ENCODE assay signal across 13 cellular contexts in genomic region chr1:31625561-31626272, GRCh38. TPM values are rescaled to one million over a fixed set of nuclear protein-coding genes. Genes with fewer than 3 reads are reported as not detected.
DNase-seq lines count a peak whose midpoint lies in the region; ATAC-seq, FAIRE-seq and TF ChIP-seq lines count a peak whose summit lies in the region.
"Had no signal": no experiment of that assay in that cellular context is flagged by ENCODE, and none has a peak within 500 bp of the region (broad histone marks: within the 10 kb centered on the region; RNA-seq: fewer than 3 reads in every experiment).

No MANE protein-coding gene starts in this region.

- 71% methylated on average over 4 of the region's 4 CpGs for WGBS in K562 (ENCODE audit: insufficient coverage, low coverage, missing lambda C conversion rate)
- 92% methylated on average over 4 of the region's 4 CpGs for WGBS in mesenchymal stem cell
- WGBS in tibial nerve, 2 donors, result 67 to 83% methylated on average over 4 of the region's 4 CpGs

- peaks cover 0 to 17% of the 10 kb centered on the region in 2 experiments; a peak in 3 of 5 replicates for H3K4me1 ChIP-seq in K562 (replicated peaks in 1 of 2; ENCODE audit: control insufficient read depth in 2 of 2, insufficient read depth in 2 of 2, low read length in 2 of 2)
- H3K4me1 ChIP-seq in mesenchymal stem cell (ENCODE audit: control insufficient read depth, insufficient read depth, low read depth, low read length), result peaks cover 17% of the 10 kb centered on the region
- peaks cover 0 to 25% (median 15%) of the 10 kb centered on the region in 4 donors for H3K4me1 ChIP-seq in tibial nerve

- H3K9me3 ChIP-seq in K562 (replicated peaks; ENCODE audit: control insufficient read depth, insufficient read depth, low read depth, low read length) (no peaks in the 10 kb centered on the region), mesenchymal stem cell (ENCODE audit: control insufficient read depth, low read length) (no peaks in the 10 kb centered on the region), tibial nerve (no peaks in the 10 kb centered on the region)

- H2AFZ ChIP-seq in K562 (ENCODE audit: low read depth, low read length), result no peak overlapping the region
- H2AFZ ChIP-seq in mesenchymal stem cell (ENCODE audit: low read depth, low read length), result no peak overlapping the region

- H3K4me3 ChIP-seq in K562 (no peak overlapping the region), mesenchymal stem cell (ENCODE audit: insufficient read depth in 1 of 2, low read depth in 1 of 2, low read length in 2 of 2) (no peak overlapping the region), tibial nerve (no peak overlapping the region)

- H2BK15ac ChIP-seq in mesenchymal stem cell (ENCODE audit: low read depth, poor library complexity, severe bottlenecking), result no peak overlapping the region

- no peak overlapping the region for H3K4ac ChIP-seq in mesenchymal stem cell (ENCODE audit: low read depth in 1 of 2, low read length in 2 of 2)

- H4K20me1 ChIP-seq in K562 (replicated peaks; ENCODE audit: control insufficient read depth, insufficient read depth, low read length), result peaks cover 6% of the 10 kb centered on the region; the same call in 1 of the 2 replicates

- H3K27ac ChIP-seq in K562 (ENCODE audit: extremely low read depth, low read depth, low read length) (no peak overlapping the region), mesenchymal stem cell (ENCODE audit: low read length, poor library complexity, severe bottlenecking) (no peak overlapping the region), tibial nerve (no peak overlapping the region)

- no peak overlapping the region for H3K18ac ChIP-seq in mesenchymal stem cell (ENCODE audit: low read depth in 1 of 2, low read length in 2 of 2)

- no peak overlapping the region for H2BK120ac ChIP-seq in mesenchymal stem cell (ENCODE audit: low read depth, low read length)

- H3K4me2 ChIP-seq in K562 (ENCODE audit: insufficient read depth, low read length) (no peak overlapping the region), mesenchymal stem cell (ENCODE audit: low read length, poor library complexity, severe bottlenecking) (no peak overlapping the region)

- H3K36me3 ChIP-seq in K562 (ENCODE audit: control insufficient read depth, insufficient read depth, low read length), result peaks cover 28% of the 10 kb centered on the region; the same call in 2 of the 3 replicates
- H3K36me3 ChIP-seq in mesenchymal stem cell (ENCODE audit: control insufficient read depth in 1 of 2, insufficient read depth in 2 of 2, low read depth in 1 of 2, low read length in 2 of 2), result peaks cover 29 to 56% of the 10 kb centered on the region in 2 experiments
- peaks cover 0 to 47% (median 7%) of the 10 kb centered on the region in 3 donors for H3K36me3 ChIP-seq in tibial nerve

- no peak overlapping the region for H3K14ac ChIP-seq in mesenchymal stem cell (ENCODE audit: low read length in 2 of 2)

- no peaks in the 10 kb centered on the region for H3K79me2 ChIP-seq in K562 (ENCODE audit: control insufficient read depth, insufficient read depth, low read length)

- no peak overlapping the region for H2AK5ac ChIP-seq in mesenchymal stem cell (ENCODE audit: low read length, severe bottlenecking)

- TF ChIP-seq EP300 in K562 (IDR thresholded peaks at IDR 0.05; ENCODE audit: low read length) (no peak), tibial nerve (IDR thresholded peaks at IDR 0.05) (no peak)

- peaks cover 9% of the 10 kb centered on the region for H3K79me1 ChIP-seq in mesenchymal stem cell (replicated peaks; ENCODE audit: low read length, poor library complexity, severe bottlenecking)

- H4K8ac ChIP-seq in mesenchymal stem cell (ENCODE audit: low read length), result no peak overlapping the region

- no peak for FAIRE-seq in K562 (lab: Jason Lieb, UNC)

- peak; percentile 19 for DNase-seq in ACHN
- DNase-seq in HT1080 (ENCODE audit: low read depth), result peak; percentile 59
- DNase-seq in K562 (ENCODE audit: extremely low read depth in 1 of 4, low spot score in 3 of 4), result no peak
- peak; percentile 51 for DNase-seq in mesenchymal stem cell
- no peak for DNase-seq in iPS-NIHi11 (ENCODE audit: low spot score)
- DNase-seq in tibial nerve (ENCODE audit: low spot score in 2 of 2), result no peak
- DNase-seq: activated CD8-positive, alpha-beta T cell treated with anti-CD3 and anti-CD28 coated beads, Interleukin-2, amount 10 ng/mL, durations not matched to agents 7 days and 5 days; activated naive CD8-positive, alpha-beta T cell treated with anti-CD3 and anti-CD28 coated beads, Interleukin-2, amount 50 U/mL, for 24 hours; NCI-H526; T-cell had no signal

- in situ Hi-C loops in ACHN (cut with HindIII; ENCODE audit: low pct_ligation_motif_present, low pct_unique_long_range_greater_than_20kb, low sequenced_read_pairs), result no loop called here
- in situ Hi-C loops in K562 (cut with MboI), result no loop called here

- H3K9me1 ChIP-seq in K562 (ENCODE audit: control insufficient read depth, insufficient read depth, low read length), result no peaks in the 10 kb centered on the region

- no peak for TF ChIP-seq RAD21 in K562 (CRISPR knock-in tag; conservative IDR thresholded peaks at IDR 0.05 in 1 of 2, IDR thresholded peaks at IDR 0.05 in 1 of 2)

- no peak overlapping the region for H4K91ac ChIP-seq in mesenchymal stem cell (ENCODE audit: low read length)

- no peak for TF ChIP-seq CTCF in K562 (IDR thresholded peaks at IDR 0.05 in 2 of 3, conservative IDR thresholded peaks at IDR 0.05 in 1 of 3; ENCODE audit: insufficient read depth in 2 of 3, low read depth in 1 of 3, low read length in 3 of 3)
- TF ChIP-seq CTCF in tibial nerve (IDR thresholded peaks at IDR 0.05), result no peak

- TF ChIP-seq POLR2A in K562 (conservative IDR thresholded peaks at IDR 0.05), result no peak
- TF ChIP-seq POLR2A in tibial nerve (IDR thresholded peaks at IDR 0.05), result no peak

- H3K9ac ChIP-seq in K562 (ENCODE audit: insufficient read depth in 1 of 2, low read depth in 2 of 2, low read length in 2 of 2), result 0 out of 4 replicates have a peak overlapping the region, but pooled peaks of 1 of the 2 experiments have one; percentile 11
- no peak overlapping the region for H3K9ac ChIP-seq in mesenchymal stem cell (ENCODE audit: low read length)

- no TSS peak for BruUV-seq in K562 (replicated peaks; lab: Mats Ljungman, UMichigan)

- ATAC-seq in K562, result no peak
- no peak for ATAC-seq in HG02884 (IDR thresholded peaks at IDR 0.05; ENCODE audit: unreplicated experiment)
- no peak for ATAC-seq in HG03135 (IDR thresholded peaks at IDR 0.05; ENCODE audit: unreplicated experiment)
- ATAC-seq: activated CD8-positive, alpha-beta T cell treated with anti-CD3 and anti-CD28 coated beads, Interleukin-2, amount 10 ng/mL, durations not matched to agents 7 days and 5 days; activated naive CD8-positive, alpha-beta T cell treated with anti-CD3 and anti-CD28 coated beads, Interleukin-2, amount 50 U/mL, for 24 hours had no signal

- H2BK5ac ChIP-seq in mesenchymal stem cell (ENCODE audit: low read depth, low read length, poor library complexity, severe bottlenecking), result no peak overlapping the region

- no peak overlapping the region for H2BK12ac ChIP-seq in mesenchymal stem cell (ENCODE audit: low read length in 2 of 2)

- CTCF ChIA-PET in K562 (lab: Yijun Ruan, JAX; ENCODE audit: low intra/inter-chr PET ratio), result no interaction called here

- POLR2A ChIA-PET in K562 (lab: Yijun Ruan, JAX), result interaction anchor here (0.6 to 6.4 kb wide), 3 partner anchors 13 to 51 kb away, joined by 3 to 47 read pairs (median 4); partner anchors contain the start of gene PEF1

- H3K27me3 ChIP-seq in K562 (ENCODE audit: control insufficient read depth in 2 of 2, insufficient read depth in 2 of 2, low read length in 2 of 2), result 0 out of 5 replicates have a peak, but pooled peaks cover 0 to 3% of the 10 kb centered on the region in 2 experiments
- no peaks in the 10 kb centered on the region for H3K27me3 ChIP-seq in mesenchymal stem cell (ENCODE audit: control insufficient read depth in 1 of 2, insufficient read depth in 1 of 2, low read length in 2 of 2)
- no peaks in the 10 kb centered on the region for H3K27me3 ChIP-seq in tibial nerve

- H3K23ac ChIP-seq in mesenchymal stem cell (ENCODE audit: low read length in 2 of 2), result no peak overlapping the region

- intact Hi-C loops in K562 (cut with micrococcal nuclease), result no loop called here

RNA-seq across cellular contexts. Expression of gene HCRTR1, which starts 8.2 kb away (rescaled TPM):
- total RNA-seq in HT1080 (2014; rRNA removed; shearing (Covaris generic)), result not detected in 2 replicates
- polyA plus RNA-seq in HT1080 (2015; cell fraction: cytosol; rRNA removed), result 0.06 and 0.07 TPM in 2 replicates
- 0.20 TPM in 1 of 2 replicates, not detected in the other for polyA plus RNA-seq in HT1080 (2015; cell fraction: nucleus; rRNA removed)
- total RNA-seq in K562 (2011; cell fraction: chromatin; rRNA removed; ENCODE audit: low replicate concordance), result not detected in 2 replicates
- total RNA-seq in K562 (2011; cell fraction: nucleolus; rRNA removed), result not detected in 2 replicates
- total RNA-seq in K562 (2011; cell fraction: nucleoplasm; rRNA removed), result not detected in 2 replicates
- total RNA-seq in K562 (2014; rRNA removed) (not detected in 2 replicates), K562 (2014; rRNA removed; fragmentation: Illumina TruSeq; extraction: Trizol) (not detected in 2 replicates), K562 (2015; rRNA removed; fragmentation: Illumina TruSeq; extraction: Trizol) (not detected in 2 replicates), K562 (2021) (not detected in 2 replicates), tibial nerve (1 to 10 TPM in 1 of 4 donors, under 1 TPM in 1, not detected in 2; 0.21 to 2.5 TPM)
- polyA plus RNA-seq in K562 (2011; rRNA removed) (not detected in 2 replicates), K562 (2014; fragmentation: Illumina TruSeq; extraction: Trizol) (not detected in 2 replicates), K562 (2014; fragmentation: Nextera tagmentation; extraction: Ambion mirVana) (not detected), K562 (2014; rRNA removed) (not detected in 2 replicates)
- polyA plus RNA-seq in K562 (2011; cell fraction: cytosol; rRNA removed), result not detected in 2 replicates
- not detected in 2 replicates for polyA plus RNA-seq in K562 (2011; cell fraction: nucleus; rRNA removed)
- polyA plus RNA-seq in K562 (2012), result not detected in 2 replicates
- not detected in 2 replicates for polyA minus RNA-seq in K562 (2011; rRNA and poly(A)+ RNA removed)
- polyA minus RNA-seq in K562 (2011; cell fraction: cytosol; rRNA and poly(A)+ RNA removed), result not detected in 2 replicates
- polyA minus RNA-seq in K562 (2011; cell fraction: nucleus; rRNA and poly(A)+ RNA removed), result not detected in 2 replicates
- polyA plus RNA-seq in mesenchymal stem cell (2013, experiment 1 of 2), result not detected
- not detected for polyA plus RNA-seq in mesenchymal stem cell (2013, experiment 2 of 2)
- total RNA-seq: activated CD8-positive, alpha-beta T cell treated with anti-CD3 and anti-CD28 coated beads, Interleukin-2, amount 10 ng/mL, durations not matched to agents 7 days and 5 days; T-cell had no signal
- polyA plus RNA-seq: CD14-positive monocyte had no signal

RNA-seq across cellular contexts. Expression of gene PEF1, which starts 19.0 kb away (rescaled TPM):
- 80.9 and 125 TPM in 2 replicates for total RNA-seq in HT1080 (2014; rRNA removed; shearing (Covaris generic))
- polyA plus RNA-seq in HT1080 (2015; cell fraction: cytosol; rRNA removed), result 70.5 and 73.9 TPM in 2 replicates
- 66.3 and 70.7 TPM in 2 replicates for polyA plus RNA-seq in HT1080 (2015; cell fraction: nucleus; rRNA removed)
- total RNA-seq in K562 (2011; cell fraction: chromatin; rRNA removed; ENCODE audit: low replicate concordance), result 15.8 and 31.8 TPM in 2 replicates
- total RNA-seq in K562 (2011; cell fraction: nucleolus; rRNA removed), result 33.0 and 33.2 TPM in 2 replicates
- total RNA-seq in K562 (2011; cell fraction: nucleoplasm; rRNA removed), result 32.8 and 35.6 TPM in 2 replicates
- 76.6 and 87.6 TPM in 2 replicates for total RNA-seq in K562 (2014; rRNA removed)
- 39.4 and 46.0 TPM in 2 replicates for total RNA-seq in K562 (2014; rRNA removed; fragmentation: Illumina TruSeq; extraction: Trizol)
- total RNA-seq in K562 (2015; rRNA removed; fragmentation: Illumina TruSeq; extraction: Trizol), result 48.8 and 49.1 TPM in 2 replicates
- 61.0 and 61.9 TPM in 2 replicates for total RNA-seq in K562 (2021)
- 73.7 and 104 TPM in 2 replicates for polyA plus RNA-seq in K562 (2011; rRNA removed)
- 124 and 143 TPM in 2 replicates for polyA plus RNA-seq in K562 (2011; cell fraction: cytosol; rRNA removed)
- polyA plus RNA-seq in K562 (2011; cell fraction: nucleus; rRNA removed), result 54.6 and 59.0 TPM in 2 replicates
- polyA plus RNA-seq in K562 (2012), result 51.6 and 78.2 TPM in 2 replicates
- polyA plus RNA-seq in K562 (2014; fragmentation: Illumina TruSeq; extraction: Trizol), result 95.5 and 97.8 TPM in 2 replicates
- 10 to 100 TPM; 26.3 to 33.0 TPM for polyA plus RNA-seq in K562 (2014; fragmentation: Nextera tagmentation; extraction: Ambion mirVana)
- 78.2 and 82.5 TPM in 2 replicates for polyA plus RNA-seq in K562 (2014; rRNA removed)
- polyA minus RNA-seq in K562 (2011; rRNA and poly(A)+ RNA removed), result 64.1 and 71.1 TPM in 2 replicates
- 46.2 and 46.7 TPM in 2 replicates for polyA minus RNA-seq in K562 (2011; cell fraction: cytosol; rRNA and poly(A)+ RNA removed)
- 14.0 and 23.8 TPM in 2 replicates for polyA minus RNA-seq in K562 (2011; cell fraction: nucleus; rRNA and poly(A)+ RNA removed)
- 56.0 TPM for polyA plus RNA-seq in mesenchymal stem cell (2013, experiment 1 of 2)
- polyA plus RNA-seq in mesenchymal stem cell (2013, experiment 2 of 2), result 55.6 TPM
- 100 to 1,000 TPM in 1 of 4 donors, 10 to 100 TPM in 3; 62.5 to 108 (median 89.7) TPM for total RNA-seq in tibial nerve

RNA-seq across cellular contexts. Expression of gene TINAGL1, which starts 49.4 kb away (rescaled TPM):
- 14.5 and 16.0 TPM in 2 replicates for total RNA-seq in HT1080 (2014; rRNA removed; shearing (Covaris generic))
- 53.4 and 55.5 TPM in 2 replicates for polyA plus RNA-seq in HT1080 (2015; cell fraction: cytosol; rRNA removed)
- 50.8 and 58.7 TPM in 2 replicates for polyA plus RNA-seq in HT1080 (2015; cell fraction: nucleus; rRNA removed)
- 1.2 and 2.6 TPM in 2 replicates for total RNA-seq in K562 (2011; cell fraction: chromatin; rRNA removed; ENCODE audit: low replicate concordance)
- total RNA-seq in K562 (2011; cell fraction: nucleolus; rRNA removed), result 2.2 and 2.4 TPM in 2 replicates
- 0.81 and 1.8 TPM in 2 replicates for total RNA-seq in K562 (2011; cell fraction: nucleoplasm; rRNA removed)
- total RNA-seq in K562 (2014; rRNA removed) (0.05 and 0.53 TPM in 2 replicates), K562 (2014; rRNA removed; fragmentation: Illumina TruSeq; extraction: Trizol) (0.07 TPM in 1 of 2 replicates, not detected in the other), K562 (2015; rRNA removed; fragmentation: Illumina TruSeq; extraction: Trizol) (not detected in 2 replicates), K562 (2021) (0.27 and 0.67 TPM in 2 replicates), tibial nerve (100 to 1,000 TPM in 3 of 4 donors, 10 to 100 TPM in 1; 97.3 to 227 (median 198) TPM)
- polyA plus RNA-seq in K562 (2011; rRNA removed) (0.35 and 1.2 TPM in 2 replicates), K562 (2014; fragmentation: Illumina TruSeq; extraction: Trizol) (0.14 TPM in 1 of 2 replicates, not detected in the other), K562 (2014; fragmentation: Nextera tagmentation; extraction: Ambion mirVana) (not detected), K562 (2014; rRNA removed) (0.04 and 0.16 TPM in 2 replicates)
- polyA plus RNA-seq in K562 (2011; cell fraction: cytosol; rRNA removed), result 0.78 and 3.1 TPM in 2 replicates
- 1.3 and 5.8 TPM in 2 replicates for polyA plus RNA-seq in K562 (2011; cell fraction: nucleus; rRNA removed)
- 0.22 and 0.26 TPM in 2 replicates for polyA plus RNA-seq in K562 (2012)
- 1.1 TPM in 1 of 2 replicates, not detected in the other for polyA minus RNA-seq in K562 (2011; rRNA and poly(A)+ RNA removed)
- polyA minus RNA-seq in K562 (2011; cell fraction: cytosol; rRNA and poly(A)+ RNA removed), result 1.1 and 2.3 TPM in 2 replicates
- 0.56 and 1.6 TPM in 2 replicates for polyA minus RNA-seq in K562 (2011; cell fraction: nucleus; rRNA and poly(A)+ RNA removed)
- polyA plus RNA-seq in mesenchymal stem cell (2013, experiment 1 of 2), result 0.47 TPM
- polyA plus RNA-seq in mesenchymal stem cell (2013, experiment 2 of 2), result 0.47 TPM
- total RNA-seq: activated CD8-positive, alpha-beta T cell treated with anti-CD3 and anti-CD28 coated beads, Interleukin-2, amount 10 ng/mL, durations not matched to agents 7 days and 5 days had no signal
- polyA plus RNA-seq: CD14-positive monocyte had no signal

Comparison
In these comparisons a context has a peak if more than half of its experiments do, and no peak if none do; other contexts are left out.
1. DNase-seq: peak in ACHN (single experiment), HT1080 (single experiment) and mesenchymal stem cell (single experiment); none in K562 (0 of 4), iPS-NIHi11 (single experiment) and tibial nerve (0 of 2).